In the genomic region with DNA sequence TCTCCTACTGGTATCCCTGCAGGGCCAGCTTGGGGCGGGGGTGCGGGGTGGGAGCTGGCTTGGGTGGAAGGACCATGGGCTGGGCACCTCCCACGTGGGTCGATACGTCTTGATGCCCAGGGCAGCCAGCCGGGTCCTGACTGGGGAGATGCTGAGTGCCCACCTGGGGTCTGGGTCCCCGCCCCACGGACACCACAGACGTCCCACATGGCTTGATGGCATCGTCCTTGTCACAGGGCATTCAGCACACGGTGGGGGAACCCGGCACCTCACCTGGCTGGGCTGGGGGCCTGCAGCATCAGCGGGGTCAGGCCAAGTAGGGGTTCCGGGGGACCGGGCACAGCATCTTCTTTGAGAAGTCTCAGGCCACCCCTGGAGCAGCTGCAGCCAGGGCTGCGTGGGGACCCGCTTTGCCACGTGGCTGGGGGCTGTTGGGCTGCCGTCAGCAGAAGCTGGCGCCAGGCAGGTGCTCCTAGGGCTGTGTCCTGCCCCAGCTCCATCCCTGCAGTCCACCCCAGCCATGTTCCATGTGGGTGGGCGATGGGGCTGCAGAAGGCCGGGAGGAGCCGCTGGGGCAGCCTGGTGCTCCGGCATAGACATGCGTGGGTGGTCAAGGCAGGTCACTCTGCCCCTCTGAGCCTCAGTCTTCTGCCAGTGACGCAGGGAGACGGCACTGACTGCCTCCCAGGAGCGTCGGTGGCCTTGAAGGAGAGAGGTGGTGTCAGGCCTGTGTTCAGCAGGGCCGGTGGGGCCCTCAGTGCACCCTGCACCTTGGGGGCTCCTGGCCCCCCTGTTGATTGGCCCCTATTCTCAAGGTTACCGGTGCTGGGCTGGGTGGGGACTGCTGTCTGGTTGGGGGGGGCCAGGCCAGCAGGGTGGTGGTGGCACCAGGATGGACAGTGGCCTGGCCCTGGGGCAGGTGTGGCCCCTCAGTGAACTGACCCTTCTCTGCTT, we compare ENCODE assay signal across 12 cellular contexts. TPM values are rescaled to one million over a fixed set of nuclear protein-coding genes. Genes with fewer than 3 reads are reported as not detected.
DNase-seq lines count a peak whose midpoint lies in the region; ATAC-seq, FAIRE-seq and TF ChIP-seq lines count a peak whose summit lies in the region.
"Had no signal": no experiment of that assay in that cellular context is flagged by ENCODE, and none has a peak within 500 bp of the region (broad histone marks: within the 10 kb centered on the region; RNA-seq: fewer than 3 reads in every experiment).

No MANE protein-coding gene starts in this region.

- H3K4me3 Mint-ChIP-seq in Caco-2 (ENCODE audit: unreplicated experiment): no peak overlapping the region
- H3K4me3 Mint-ChIP-seq in activated naive CD8-positive, alpha-beta T cell treated with anti-CD3 and anti-CD28 coated beads, Interleukin-2, amount 10 ng/mL, durations not matched to agents 7 days and 5 days: no peak overlapping the region

- peaks cover 13% of the 10 kb centered on the region for H3K4me1 Mint-ChIP-seq in Caco-2 (ENCODE audit: low read depth, unreplicated experiment)
- peaks cover 9% of the 10 kb centered on the region for H3K4me1 Mint-ChIP-seq in activated naive CD8-positive, alpha-beta T cell treated with anti-CD3 and anti-CD28 coated beads, Interleukin-2, amount 10 ng/mL, durations not matched to agents 7 days and 5 days

- intact Hi-C loops in Caco-2 (cut with micrococcal nuclease; ENCODE audit: unreplicated experiment): no loop called here

- peak overlapping the region; percentile 21 for H3K18ac ChIP-seq in neuronal stem cell (ENCODE audit: low read length)

- peak overlapping the region; percentile 55 for H3K27ac Mint-ChIP-seq in Caco-2 (ENCODE audit: unreplicated experiment)
- H3K27ac Mint-ChIP-seq in activated naive CD8-positive, alpha-beta T cell treated with anti-CD3 and anti-CD28 coated beads, Interleukin-2, amount 10 ng/mL, durations not matched to agents 7 days and 5 days: no peak overlapping the region

- H3K27me3 ChIP-seq in Caco-2 (replicated peaks; ENCODE audit: control insufficient read depth, insufficient read depth, low read length) (no peaks in the 10 kb centered on the region), neuronal stem cell (ENCODE audit: control insufficient read depth in 3 of 3, insufficient read depth in 3 of 3, low read depth in 1 of 3, low read length in 3 of 3) (no peaks in the 10 kb centered on the region)

- no peaks in the 10 kb centered on the region for H3K9me3 Mint-ChIP-seq in Caco-2 (ENCODE audit: unreplicated experiment)
- no peaks in the 10 kb centered on the region for H3K9me3 Mint-ChIP-seq in activated naive CD8-positive, alpha-beta T cell treated with anti-CD3 and anti-CD28 coated beads, Interleukin-2, amount 10 ng/mL, durations not matched to agents 7 days and 5 days

- H2AK5ac ChIP-seq in neuronal stem cell (ENCODE audit: low read depth, low read length): no peak overlapping the region

- peaks cover 5% of the 10 kb centered on the region for H3K79me1 ChIP-seq in neuronal stem cell (ENCODE audit: low read depth, low read length)

- H3K36me3 ChIP-seq in Caco-2 (ENCODE audit: control insufficient read depth, insufficient read depth, low read length) (no peaks in the 10 kb centered on the region; the same call in 1 of the 2 replicates), neuronal stem cell (replicated peaks in 1 of 2; ENCODE audit: control insufficient read depth in 2 of 2, insufficient read depth in 2 of 2, low read length in 2 of 2) (peaks cover 34 to 78% of the 10 kb centered on the region in 2 donors)

- CTCF ChIA-PET in A549 (lab: Yijun Ruan, JAX): interaction anchor here (0.8 to 4.6 kb wide), 5 partner anchors 18 to 66 kb away, joined by 3 to 32 read pairs (median 4); no protein-coding TSS in a partner anchor
- CTCF ChIA-PET in Caco-2 (lab: Charles Lee): interaction anchor here (0.7 kb wide), 1 partner anchor 132 kb away, joined by 4 read pairs; no protein-coding TSS in a partner anchor

- DNase-seq in A549 (ENCODE audit: low read depth in 1 of 2, low spot score in 1 of 2) (no peak), Caco-2 (no peak), neuronal stem cell (ENCODE audit: low spot score) (no peak), kidney tubule cell (ENCODE audit: low spot score) (no peak)
- no peak for DNase-seq in activated naive CD8-positive, alpha-beta T cell treated with anti-CD3 and anti-CD28 coated beads, Interleukin-2, amount 10 ng/mL, durations not matched to agents 7 days and 5 days
- DNase-seq: NCI-H1092, NCI-H446 treated with DMSO at 0.1 percent for 48 hours, SHP77 treated with DMSO at 0.1 percent for 48 hours had no signal

- H3K9ac ChIP-seq in neuronal stem cell (ENCODE audit: low read depth, low read length, poor library complexity): peak overlapping the region; percentile 74

- TF ChIP-seq POLR2A in A549 (IDR thresholded peaks at IDR 0.05; ENCODE audit: low read length): no peak

- no peak overlapping the region for H2BK15ac ChIP-seq in neuronal stem cell (ENCODE audit: low read length)

- H2BK12ac ChIP-seq in neuronal stem cell (ENCODE audit: low read length): no peak overlapping the region

- no peak for TF ChIP-seq RAD21 in A549 (conservative IDR thresholded peaks at IDR 0.05 in 1 of 2, IDR thresholded peaks at IDR 0.05 in 1 of 2)

- H2AFZ ChIP-seq in neuronal stem cell (ENCODE audit: low read length): no peak overlapping the region

- no peaks in the 10 kb centered on the region for H3K4me1 ChIP-seq in A549
- H3K4me1 ChIP-seq in Caco-2: no peaks in the 10 kb centered on the region
- H3K4me1 ChIP-seq in neuronal stem cell (ENCODE audit: control insufficient read depth in 2 of 2, insufficient read depth in 1 of 2, low read depth in 1 of 2, low read length in 2 of 2): peaks cover 0 to 8% of the 10 kb centered on the region in 2 donors

- ATAC-seq in A549: peak; percentile 6 to 42; a peak in 5 of 6 replicates
- ATAC-seq in activated naive CD8-positive, alpha-beta T cell treated with anti-CD3 and anti-CD28 coated beads, Interleukin-2, amount 10 ng/mL, durations not matched to agents 7 days and 5 days (ENCODE audit: low read depth): peak; percentile 11
- no peak for ATAC-seq in HG03025 (IDR thresholded peaks at IDR 0.05; ENCODE audit: low FRiP score, unreplicated experiment)
- ATAC-seq in GM18861 (IDR thresholded peaks at IDR 0.05; ENCODE audit: unreplicated experiment): no peak
- ATAC-seq in HG03175 (IDR thresholded peaks at IDR 0.05; ENCODE audit: unreplicated experiment): no peak

- H2BK120ac ChIP-seq in neuronal stem cell (ENCODE audit: low read depth, low read length): no peak overlapping the region

- BruUV-seq in Caco-2 (replicated peaks; lab: Mats Ljungman, UMichigan): no TSS peak

- no peak overlapping the region for H3K4me3 ChIP-seq in A549
- H3K4me3 ChIP-seq in Caco-2 (ENCODE audit: low read depth, low read length): no peak overlapping the region
- no peak overlapping the region for H3K4me3 ChIP-seq in neuronal stem cell (ENCODE audit: low read length in 2 of 2)

- no peaks in the 10 kb centered on the region for H3K9me3 ChIP-seq in A549
- H3K9me3 ChIP-seq in Caco-2: no peaks in the 10 kb centered on the region
- H3K9me3 ChIP-seq in neuronal stem cell (replicated peaks in 1 of 2; ENCODE audit: control insufficient read depth in 2 of 2, insufficient read depth in 1 of 2, low read depth in 1 of 2, low read length in 2 of 2): peaks cover 0 to 2% of the 10 kb centered on the region in 2 donors

- H3K14ac ChIP-seq in neuronal stem cell (ENCODE audit: low read length): no peak overlapping the region

- peaks cover 62% of the 10 kb centered on the region for H3K36me3 Mint-ChIP-seq in Caco-2 (ENCODE audit: insufficient read depth, unreplicated experiment)
- H3K36me3 Mint-ChIP-seq in activated naive CD8-positive, alpha-beta T cell treated with anti-CD3 and anti-CD28 coated beads, Interleukin-2, amount 10 ng/mL, durations not matched to agents 7 days and 5 days: peaks cover 12% of the 10 kb centered on the region

- peak overlapping the region; percentile 43 for H3K23ac ChIP-seq in neuronal stem cell (ENCODE audit: low read depth, low read length, poor library complexity)

- H3K27me3 Mint-ChIP-seq in Caco-2 (ENCODE audit: insufficient read depth, unreplicated experiment): no peaks in the 10 kb centered on the region
- H3K27me3 Mint-ChIP-seq in activated naive CD8-positive, alpha-beta T cell treated with anti-CD3 and anti-CD28 coated beads, Interleukin-2, amount 10 ng/mL, durations not matched to agents 7 days and 5 days: no peaks in the 10 kb centered on the region

- H4K91ac ChIP-seq in neuronal stem cell (ENCODE audit: low read depth, low read length, poor library complexity): no peak overlapping the region

- POLR2A ChIA-PET in A549 (lab: Yijun Ruan, JAX): interaction anchor here (0.7 kb wide), 1 partner anchor 60 kb away, joined by 5 read pairs; no protein-coding TSS in a partner anchor
- POLR2A ChIA-PET in Caco-2 (lab: Charles Lee): no interaction called here
- POLR2A ChIA-PET in activated naive CD8-positive, alpha-beta T cell treated with anti-CD3 and anti-CD28 coated beads, Interleukin-2, amount 10 ng/mL, durations not matched to agents 7 days and 5 days (lab: Charles Lee): interaction anchor here (1.0 to 1.4 kb wide), 2 partner anchors 60 to 316 kb away, joined by 3 read pairs; partner anchors contain the start of gene SCO2

- no peak for FAIRE-seq in A549 (lab: Jason Lieb, UNC)

- H3K4ac ChIP-seq in neuronal stem cell (ENCODE audit: low read length): no peak overlapping the region

- TF ChIP-seq CTCF in A549 (IDR thresholded peaks at IDR 0.05) (no peak), Caco-2 (IDR thresholded peaks at IDR 0.05; ENCODE audit: insufficient read depth in 1 of 2, low read depth in 1 of 2, low read length in 1 of 2, severe bottlenecking in 1 of 2, unreplicated experiment in 1 of 2) (no peak)

- H2BK5ac ChIP-seq in neuronal stem cell (ENCODE audit: low read length): no peak overlapping the region

- TF ChIP-seq EP300 in A549 (IDR thresholded peaks at IDR 0.05): no peak

- no peak overlapping the region for H3K27ac ChIP-seq in A549
- H3K27ac ChIP-seq in neuronal stem cell (replicated peaks; ENCODE audit: low read length): no peak overlapping the region
- H3K27ac ChIP-seq: WERI-Rb-1 had no signal

- no peak overlapping the region for H3K4me2 ChIP-seq in A549
- H3K4me2 ChIP-seq in neuronal stem cell (ENCODE audit: insufficient read depth, low read length, poor library complexity, severe bottlenecking): no peak overlapping the region

- H4K8ac ChIP-seq in neuronal stem cell (ENCODE audit: low read depth, low read length): peak overlapping the region; percentile 23

- WGBS in A549 (ENCODE audit: missing lambda C conversion rate): 64% methylated on average over 10 of the region's 31 CpGs
- no CpG with 5 or more reads among the region's 31 CpGs for WGBS in neuronal stem cell (ENCODE audit: extremely low coverage in 2 of 2, insufficient read length in 2 of 2, insufficient replicate concordance in 1 of 2), 2 donors

RNA-seq across cellular contexts. Expression of gene SELENOO, which starts 8.4 kb away (rescaled TPM):
- polyA plus RNA-seq in A549 (2011; rRNA removed) (7.8 and 8.1 TPM in 2 replicates), A549 (2017; fragmentation: RNase III; extraction: RNeasy Plus Mini Kit Qiagen cat#74134 plus additional on column Dnase treatment) (11.3 to 14.7 TPM (median 13.7 TPM) in 3 replicates)
- polyA plus RNA-seq in A549 (2012; cell fraction: cytosol; rRNA removed): 25.8 and 31.2 TPM in 2 replicates
- polyA plus RNA-seq in A549 (2012; cell fraction: nucleus; rRNA removed): 128 and 152 TPM in 2 replicates
- 4.0 and 7.8 TPM in 2 replicates for polyA minus RNA-seq in A549 (2011; rRNA and poly(A)+ RNA removed)
- total RNA-seq in Caco-2 (2022): 29.3 and 29.5 TPM in 2 replicates
- total RNA-seq in activated naive CD8-positive, alpha-beta T cell treated with anti-CD3 and anti-CD28 coated beads, Interleukin-2, amount 10 ng/mL, durations not matched to agents 7 days and 5 days: 10 to 100 TPM; 27.9 to 33.3 TPM
- 11.5 TPM for polyA plus RNA-seq in neuronal stem cell (2013, experiment 1 of 2)
- polyA plus RNA-seq in neuronal stem cell (2013, experiment 2 of 2): 11.4 TPM

RNA-seq across cellular contexts. Expression of gene TRABD, which starts 23.5 kb away (rescaled TPM):
- 13.4 and 14.8 TPM in 2 replicates for polyA plus RNA-seq in A549 (2011; rRNA removed)
- polyA plus RNA-seq in A549 (2012; cell fraction: cytosol; rRNA removed): 72.4 and 81.9 TPM in 2 replicates
- 220 and 320 TPM in 2 replicates for polyA plus RNA-seq in A549 (2012; cell fraction: nucleus; rRNA removed)
- 28.2 to 30.9 TPM (median 30.4 TPM) in 3 replicates for polyA plus RNA-seq in A549 (2017; fragmentation: RNase III; extraction: RNeasy Plus Mini Kit Qiagen cat#74134 plus additional on column Dnase treatment)
- polyA minus RNA-seq in A549 (2011; rRNA and poly(A)+ RNA removed): 6.0 and 16.5 TPM in 2 replicates
- total RNA-seq in Caco-2 (2022): 33.5 and 35.0 TPM in 2 replicates
- 100 to 1,000 TPM; 116 to 121 TPM for total RNA-seq in activated naive CD8-positive, alpha-beta T cell treated with anti-CD3 and anti-CD28 coated beads, Interleukin-2, amount 10 ng/mL, durations not matched to agents 7 days and 5 days
- 34.5 TPM for polyA plus RNA-seq in neuronal stem cell (2013, experiment 1 of 2)
- 33.8 TPM for polyA plus RNA-seq in neuronal stem cell (2013, experiment 2 of 2)

RNA-seq across cellular contexts. Expression of gene TUBGCP6, which starts 35.6 kb away (rescaled TPM):
- polyA plus RNA-seq in A549 (2011; rRNA removed) (6.5 and 7.2 TPM in 2 replicates), A549 (2017; fragmentation: RNase III; extraction: RNeasy Plus Mini Kit Qiagen cat#74134 plus additional on column Dnase treatment) (13.3 to 14.3 TPM (median 14.2 TPM) in 3 replicates)
- polyA plus RNA-seq in A549 (2012; cell fraction: cytosol; rRNA removed): 10.5 and 15.5 TPM in 2 replicates
- polyA plus RNA-seq in A549 (2012; cell fraction: nucleus; rRNA removed): 122 and 169 TPM in 2 replicates
- 5.7 and 8.2 TPM in 2 replicates for polyA minus RNA-seq in A549 (2011; rRNA and poly(A)+ RNA removed)
- 29.3 and 34.2 TPM in 2 replicates for total RNA-seq in Caco-2 (2022)
- 10 to 100 TPM; 92.2 to 94.5 TPM for total RNA-seq in activated naive CD8-positive, alpha-beta T cell treated with anti-CD3 and anti-CD28 coated beads, Interleukin-2, amount 10 ng/mL, durations not matched to agents 7 days and 5 days
- 12.1 TPM for polyA plus RNA-seq in neuronal stem cell (2013, experiment 1 of 2)
- 12.1 TPM for polyA plus RNA-seq in neuronal stem cell (2013, experiment 2 of 2)

RNA-seq across cellular contexts. Expression of gene PANX2, which starts 38.7 kb away (rescaled TPM):
- polyA plus RNA-seq in A549 (2011; rRNA removed): 1.5 and 1.6 TPM in 2 replicates
- polyA plus RNA-seq in A549 (2012; cell fraction: cytosol; rRNA removed): 4.9 and 6.5 TPM in 2 replicates
- polyA plus RNA-seq in A549 (2012; cell fraction: nucleus; rRNA removed): 13.2 and 16.9 TPM in 2 replicates
- 3.9 to 4.4 TPM (median 4.3 TPM) in 3 replicates for polyA plus RNA-seq in A549 (2017; fragmentation: RNase III; extraction: RNeasy Plus Mini Kit Qiagen cat#74134 plus additional on column Dnase treatment)
- 0.33 and 1.4 TPM in 2 replicates for polyA minus RNA-seq in A549 (2011; rRNA and poly(A)+ RNA removed)
- 2.2 and 2.6 TPM in 2 replicates for total RNA-seq in Caco-2 (2022)
- total RNA-seq in activated naive CD8-positive, alpha-beta T cell treated with anti-CD3 and anti-CD28 coated beads, Interleukin-2, amount 10 ng/mL, durations not matched to agents 7 days and 5 days: under 1 TPM; 0.11 TPM
- 3.0 TPM for polyA plus RNA-seq in neuronal stem cell (2013, experiment 1 of 2)
- 3.1 TPM for polyA plus RNA-seq in neuronal stem cell (2013, experiment 2 of 2)

RNA-seq across cellular contexts. Expression of gene HDAC10, which starts 41.8 kb away (rescaled TPM):
- polyA plus RNA-seq in A549 (2011; rRNA removed) (2.4 and 2.5 TPM in 2 replicates), A549 (2017; fragmentation: RNase III; extraction: RNeasy Plus Mini Kit Qiagen cat#74134 plus additional on column Dnase treatment) (10.1 to 14.0 TPM (median 12.0 TPM) in 3 replicates)
- polyA plus RNA-seq in A549 (2012; cell fraction: cytosol; rRNA removed): 5.3 and 8.2 TPM in 2 replicates
- polyA plus RNA-seq in A549 (2012; cell fraction: nucleus; rRNA removed): 67.3 and 101 TPM in 2 replicates
- polyA minus RNA-seq in A549 (2011; rRNA and poly(A)+ RNA removed): 1.8 and 3.1 TPM in 2 replicates
- total RNA-seq in Caco-2 (2022): 61.3 and 63.5 TPM in 2 replicates
- 100 to 1,000 TPM in 1 of 2 experiments, 10 to 100 TPM in 1; 99.1 to 111 TPM for total RNA-seq in activated naive CD8-positive, alpha-beta T cell treated with anti-CD3 and anti-CD28 coated beads, Interleukin-2, amount 10 ng/mL, durations not matched to agents 7 days and 5 days
- polyA plus RNA-seq in neuronal stem cell (2013, experiment 1 of 2): 20.1 TPM
- polyA plus RNA-seq in neuronal stem cell (2013, experiment 2 of 2): 18.8 TPM

Comparison
In these comparisons a context has a peak if more than half of its experiments do, and no peak if none do; other contexts are left out.
1. ATAC-seq: peak in A549 (2 of 2) and activated naive CD8-positive, alpha-beta T cell treated with anti-CD3 and anti-CD28 coated beads, Interleukin-2, amount 10 ng/mL, durations not matched to agents 7 days and 5 days (single experiment); none in HG03025 (single experiment), GM18861 (single experiment) and HG03175 (single experiment).